ENCODE assay signal across 8 cellular contexts in the genomic region with DNA sequence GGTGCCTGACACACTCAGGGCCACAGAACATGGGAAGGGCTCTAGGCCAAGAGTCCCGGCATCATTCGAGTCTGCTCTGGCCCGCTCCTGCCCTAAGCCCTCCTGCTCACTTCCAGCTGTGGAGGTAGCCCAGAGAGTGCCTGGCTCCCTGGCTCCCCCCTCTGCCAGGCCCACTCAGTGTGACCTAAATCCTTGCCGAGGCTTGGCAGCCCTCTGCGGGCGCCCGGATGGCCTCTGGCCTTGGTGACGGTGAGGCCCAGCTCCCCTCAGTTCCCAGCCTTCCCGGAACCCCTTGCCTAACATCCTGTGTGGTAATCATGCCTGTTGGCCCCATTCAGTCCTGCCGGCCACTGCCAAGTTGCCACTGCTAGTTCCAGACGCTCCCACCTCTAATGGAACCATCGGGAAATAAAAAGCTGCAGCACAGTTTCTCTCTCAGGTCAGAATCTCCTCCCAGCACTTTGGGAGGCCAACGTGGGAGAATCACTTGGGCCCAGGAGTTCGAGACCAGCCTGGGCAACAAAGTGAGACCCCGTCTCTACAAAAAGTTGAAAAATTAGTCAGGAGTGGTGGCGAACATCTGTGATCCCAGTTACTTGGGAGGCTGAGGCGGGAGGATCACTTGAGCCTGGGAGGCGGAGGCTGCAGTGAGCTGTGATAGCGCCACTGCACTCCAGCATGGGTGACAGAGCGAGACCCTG. TPM values are rescaled to one million over a fixed set of nuclear protein-coding genes. Genes with fewer than 3 reads are reported as not detected.
DNase-seq lines count a peak whose midpoint lies in the region; ATAC-seq and TF ChIP-seq lines count a peak whose summit lies in the region.

No MANE protein-coding gene starts in this region.

- ATAC-seq in HG02938 (IDR thresholded peaks at IDR 0.05; ENCODE audit: unreplicated experiment) (no peak), HG02885 (IDR thresholded peaks at IDR 0.05; ENCODE audit: poor library complexity, unreplicated experiment) (no peak)

- DNase-seq in AG20443 (ENCODE audit: low spot score) (peak; percentile 82), NOMO-1 treated with dmso at 0.1 percent for 144 hours (lab: John Stamatoyannopoulos, UW; ENCODE audit: unreplicated experiment) (peak; percentile 52), fibroblast of mammary gland (ENCODE audit: low read depth) (peak; percentile 97), NCI-H1105 treated with DMSO at 0.1 percent for 48 hours (lab: John Stamatoyannopoulos, UW) (no peak), HT-29 (ENCODE audit: low spot score) (no peak)

- H3K4me3 ChIP-seq in fibroblast of mammary gland (ENCODE audit: control insufficient read depth, low read depth, low read length) (no peak overlapping the region), neutrophil (ENCODE audit: low read depth in 1 of 2, low read length in 1 of 2) (peak overlapping the region; percentile 66 to 92)

- H3K27ac ChIP-seq in neutrophil = peak overlapping the region; percentile 97

- H3K9me3 ChIP-seq in neutrophil = no peaks in the 10 kb centered on the region

- H3K4me1 ChIP-seq in neutrophil (ENCODE audit: control insufficient read depth in 1 of 2, insufficient read depth in 1 of 2, low read depth in 1 of 2, low read length in 1 of 2) = peaks cover 83 to 90% of the 10 kb centered on the region in 2 experiments

- no peaks in the 10 kb centered on the region for H3K36me3 ChIP-seq in neutrophil

- no peaks in the 10 kb centered on the region for H3K27me3 ChIP-seq in neutrophil

- TF ChIP-seq CTCF in fibroblast of mammary gland (conservative IDR thresholded peaks at IDR 0.05; ENCODE audit: control insufficient read depth, insufficient read depth, low read depth, low read length) (peak; percentile 21), neutrophil (IDR thresholded peaks at IDR 0.05) (no peak)

RNA-seq across cellular contexts. Expression of a gene that starts 1.2 kb away (rescaled TPM):
- 7.6 and 10.0 TPM in 2 replicates for total RNA-seq in HT-29 (2014; rRNA removed; shearing (Covaris generic))

RNA-seq across cellular contexts. Expression of a gene that starts 59.3 kb away (rescaled TPM):
- total RNA-seq in HT-29 (2014; rRNA removed; shearing (Covaris generic)) = 8.3 and 11.9 TPM in 2 replicates

Comparison
In these comparisons a context has a peak if more than half of its experiments do, and no peak if none do; other contexts are left out.
1. DNase-seq: peak in AG20443 (single experiment), NOMO-1 treated with dmso at 0.1 percent for 144 hours (single experiment) and fibroblast of mammary gland (single experiment); none in NCI-H1105 treated with DMSO at 0.1 percent for 48 hours (single experiment) and HT-29 (single experiment).